Comparison of ENCODE assay signal across 9 cellular contexts in the genomic region with DNA sequence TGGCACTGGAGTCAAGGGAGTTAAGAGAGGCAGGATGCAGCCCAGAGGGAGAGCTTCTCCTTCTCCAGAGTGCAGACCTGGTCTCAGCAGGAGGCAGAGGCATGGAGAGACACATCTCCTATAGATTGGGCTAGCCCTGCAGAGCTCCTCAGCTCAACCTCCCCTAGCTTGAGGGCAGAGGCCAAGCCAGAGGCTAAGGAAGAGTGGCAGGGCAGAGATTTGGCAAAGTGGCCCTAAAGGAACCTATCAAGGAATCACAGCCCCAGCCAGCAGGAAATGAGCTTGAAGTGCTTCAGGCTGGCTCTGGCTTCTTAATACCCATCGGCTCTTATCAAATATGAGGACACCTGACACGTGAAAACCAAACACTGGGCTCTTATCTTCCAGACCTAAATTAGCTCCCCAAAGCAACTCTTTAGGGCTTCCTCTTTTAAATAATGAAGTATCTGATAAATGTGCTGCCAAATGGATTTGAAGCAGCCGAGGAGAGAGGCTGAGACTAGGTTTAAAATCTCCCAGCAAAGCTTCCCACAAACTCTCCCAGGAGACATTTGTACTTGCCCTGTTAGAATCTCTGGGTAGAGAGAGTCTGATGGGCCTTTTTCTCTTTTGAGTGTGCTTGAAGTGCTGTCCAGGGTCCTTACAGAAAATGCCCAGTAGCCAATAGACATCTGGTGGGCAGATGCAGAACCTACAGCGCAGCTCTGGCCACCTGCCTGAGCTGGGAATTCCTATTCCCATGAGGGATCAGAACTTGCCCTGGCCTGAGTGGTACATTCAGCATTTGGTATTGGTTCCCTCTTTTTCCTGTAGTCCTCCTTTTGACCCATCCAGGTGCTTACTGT.
DNase-seq lines count a peak whose midpoint lies in the region; ATAC-seq, FAIRE-seq and TF ChIP-seq lines count a peak whose summit lies in the region.
"Had no signal": no experiment of that assay in that cellular context is flagged by ENCODE, and none has a peak within 500 bp of the region (broad histone marks: within the 10 kb centered on the region; RNA-seq: fewer than 3 reads in every experiment).

No MANE protein-coding gene starts in this region.

- FAIRE-seq in HTR-8/SVneo (lab: Jason Lieb, UNC): no peak
- FAIRE-seq: colon had no signal

- peak; percentile 44 for TF ChIP-seq CTCF in AG09319 (IDR thresholded peaks at IDR 0.05; ENCODE audit: low read depth, low read length)

- peak; percentile 14 for DNase-seq in AG09319 (ENCODE audit: extremely low read depth, low read depth)
- DNase-seq in HTR-8/SVneo (ENCODE audit: insufficient read length, low spot score): peak; percentile 9
- DNase-seq in hepatic stellate cell (ENCODE audit: low spot score): peak; percentile 15
- no peak for DNase-seq in NK-92 (lab: John Stamatoyannopoulos, UW; ENCODE audit: unreplicated experiment)
- DNase-seq in inferior parietal cortex (ENCODE audit: extremely low spot score): no peak
- no peak for DNase-seq in cerebellum (ENCODE audit: low spot score)

- ATAC-seq in SK-N-SH treated with all-trans-retinoic acid at 6 μM for 48 hours: no peak; the same call in 2 of the 3 replicates
- no peak for ATAC-seq in GM19463 (IDR thresholded peaks at IDR 0.05; ENCODE audit: unreplicated experiment)

TF ChIP-seq in SK-N-SH treated with all-trans-retinoic acid at 6 μM for 48 hours, 23 proteins besides CTCF, POLR2A, EP300 and RAD21:
- TF ChIP-seq ZC3H10 (CRISPR knock-in tag; IDR thresholded peaks at IDR 0.05) (no peak), BACH2 (CRISPR knock-in tag; IDR thresholded peaks at IDR 0.05; ENCODE audit: borderline replicate concordance) (no peak), CSDC2 (CRISPR knock-in tag; IDR thresholded peaks at IDR 0.05) (0 out of 2 replicates have a peak, but pooled peaks have one; percentile 21), TOX (CRISPR knock-in tag; IDR thresholded peaks at IDR 0.05; ENCODE audit: borderline replicate concordance) (no peak), ZNF70 (CRISPR knock-in tag; IDR thresholded peaks at IDR 0.05) (no peak; the same call in 1 of the 2 replicates), ISL1 (CRISPR knock-in tag; IDR thresholded peaks at IDR 0.05) (no peak), ZFP30 (CRISPR knock-in tag; IDR thresholded peaks at IDR 0.05) (peak; percentile 29; the same call in 1 of the 2 replicates), TCF4 (CRISPR knock-in tag; IDR thresholded peaks at IDR 0.05; ENCODE audit: borderline replicate concordance) (peak; percentile 80), PPARA (CRISPR knock-in tag; IDR thresholded peaks at IDR 0.05; ENCODE audit: borderline replicate concordance) (peak; percentile 90), RARB (CRISPR knock-in tag; IDR thresholded peaks at IDR 0.05) (no peak), ZFP3 (CRISPR knock-in tag; IDR thresholded peaks at IDR 0.05) (no peak), SNAI2 (CRISPR knock-in tag; IDR thresholded peaks at IDR 0.05) (peak; percentile 97)
- TF ChIP-seq, protein P1, sequence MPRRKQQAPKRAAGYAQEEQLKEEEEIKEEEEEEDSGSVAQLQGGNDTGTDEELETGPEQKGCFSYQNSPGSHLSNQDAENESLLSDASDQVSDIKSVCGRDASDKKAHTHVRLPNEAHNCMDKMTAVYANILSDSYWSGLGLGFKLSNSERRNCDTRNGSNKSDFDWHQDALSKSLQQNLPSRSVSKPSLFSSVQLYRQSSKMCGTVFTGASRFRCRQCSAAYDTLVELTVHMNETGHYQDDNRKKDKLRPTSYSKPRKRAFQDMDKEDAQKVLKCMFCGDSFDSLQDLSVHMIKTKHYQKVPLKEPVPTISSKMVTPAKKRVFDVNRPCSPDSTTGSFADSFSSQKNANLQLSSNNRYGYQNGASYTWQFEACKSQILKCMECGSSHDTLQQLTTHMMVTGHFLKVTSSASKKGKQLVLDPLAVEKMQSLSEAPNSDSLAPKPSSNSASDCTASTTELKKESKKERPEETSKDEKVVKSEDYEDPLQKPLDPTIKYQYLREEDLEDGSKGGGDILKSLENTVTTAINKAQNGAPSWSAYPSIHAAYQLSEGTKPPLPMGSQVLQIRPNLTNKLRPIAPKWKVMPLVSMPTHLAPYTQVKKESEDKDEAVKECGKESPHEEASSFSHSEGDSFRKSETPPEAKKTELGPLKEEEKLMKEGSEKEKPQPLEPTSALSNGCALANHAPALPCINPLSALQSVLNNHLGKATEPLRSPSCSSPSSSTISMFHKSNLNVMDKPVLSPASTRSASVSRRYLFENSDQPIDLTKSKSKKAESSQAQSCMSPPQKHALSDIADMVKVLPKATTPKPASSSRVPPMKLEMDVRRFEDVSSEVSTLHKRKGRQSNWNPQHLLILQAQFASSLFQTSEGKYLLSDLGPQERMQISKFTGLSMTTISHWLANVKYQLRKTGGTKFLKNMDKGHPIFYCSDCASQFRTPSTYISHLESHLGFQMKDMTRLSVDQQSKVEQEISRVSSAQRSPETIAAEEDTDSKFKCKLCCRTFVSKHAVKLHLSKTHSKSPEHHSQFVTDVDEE (CRISPR knock-in tag; IDR thresholded peaks at IDR 0.05): peak; percentile 85
- TF ChIP-seq, protein P2, sequence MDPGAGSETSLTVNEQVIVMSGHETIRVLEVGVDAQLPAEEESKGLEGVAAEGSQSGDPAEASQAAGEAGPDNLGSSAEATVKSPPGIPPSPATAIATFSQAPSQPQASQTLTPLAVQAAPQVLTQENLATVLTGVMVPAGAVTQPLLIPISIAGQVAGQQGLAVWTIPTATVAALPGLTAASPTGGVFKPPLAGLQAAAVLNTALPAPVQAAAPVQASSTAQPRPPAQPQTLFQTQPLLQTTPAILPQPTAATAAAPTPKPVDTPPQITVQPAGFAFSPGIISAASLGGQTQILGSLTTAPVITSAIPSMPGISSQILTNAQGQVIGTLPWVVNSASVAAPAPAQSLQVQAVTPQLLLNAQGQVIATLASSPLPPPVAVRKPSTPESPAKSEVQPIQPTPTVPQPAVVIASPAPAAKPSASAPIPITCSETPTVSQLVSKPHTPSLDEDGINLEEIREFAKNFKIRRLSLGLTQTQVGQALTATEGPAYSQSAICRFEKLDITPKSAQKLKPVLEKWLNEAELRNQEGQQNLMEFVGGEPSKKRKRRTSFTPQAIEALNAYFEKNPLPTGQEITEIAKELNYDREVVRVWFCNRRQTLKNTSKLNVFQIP (CRISPR knock-in tag; IDR thresholded peaks at IDR 0.05; ENCODE audit: borderline replicate concordance, low read depth): no peak; the same call in 1 of the 2 replicates

Comparison
In these comparisons a context has a peak if more than half of its experiments do, and no peak if none do; other contexts are left out.
1. DNase-seq: peak in AG09319 (single experiment), HTR-8/SVneo (single experiment) and hepatic stellate cell (single experiment); none in NK-92 (single experiment), inferior parietal cortex (single experiment) and cerebellum (single experiment).